1 cellular context compared by ENCODE assay signal in the genomic region with DNA sequence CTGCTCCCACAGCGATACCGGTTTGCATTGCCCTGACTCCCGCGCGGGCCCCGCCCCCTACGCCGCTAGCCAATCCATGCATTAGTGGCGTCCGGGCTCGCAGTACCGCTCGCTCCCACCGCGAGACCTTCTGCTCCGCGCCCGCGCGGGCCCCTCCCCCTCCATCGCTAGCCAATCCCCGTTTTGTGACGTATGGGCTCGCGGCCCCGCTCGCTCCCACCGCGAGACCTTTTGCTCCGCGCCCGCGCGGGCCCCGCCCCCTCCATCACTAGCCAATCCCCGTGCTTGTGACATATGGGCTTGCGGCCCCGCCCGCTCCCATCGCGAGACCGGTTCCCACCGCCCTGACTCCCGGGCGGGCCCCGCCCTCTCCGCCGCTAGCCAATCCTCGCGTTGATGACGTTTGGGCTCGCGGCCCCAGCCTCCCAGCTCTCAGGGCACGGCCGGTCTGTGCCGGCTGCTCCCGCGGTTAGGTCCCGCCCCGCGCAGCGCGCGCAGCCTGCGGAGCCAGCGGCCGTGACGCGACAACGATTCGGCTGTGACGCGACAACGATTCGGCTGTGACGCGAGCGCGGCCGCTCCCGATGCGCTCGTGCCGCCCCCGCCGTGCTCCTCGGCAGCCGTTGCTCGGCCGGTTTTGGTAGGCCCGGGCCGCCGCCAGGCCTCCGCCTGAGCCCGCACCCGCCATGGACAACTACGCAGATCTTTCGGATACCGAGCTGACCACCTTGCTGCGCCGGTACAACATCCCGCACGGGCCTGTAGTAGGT.
TF ChIP-seq lines count a peak whose summit lies in the region.

Gene EMD, plus strand, starts transcription at position 497 of the 770 bp plus-strand sequence. Its CDS starts 190 bp downstream, at position 687.

TF ChIP-seq in GM12878, 131 proteins besides CTCF, POLR2A, EP300 and RAD21 (continued from another document and continues in another):
- TF ChIP-seq, protein P1, sequence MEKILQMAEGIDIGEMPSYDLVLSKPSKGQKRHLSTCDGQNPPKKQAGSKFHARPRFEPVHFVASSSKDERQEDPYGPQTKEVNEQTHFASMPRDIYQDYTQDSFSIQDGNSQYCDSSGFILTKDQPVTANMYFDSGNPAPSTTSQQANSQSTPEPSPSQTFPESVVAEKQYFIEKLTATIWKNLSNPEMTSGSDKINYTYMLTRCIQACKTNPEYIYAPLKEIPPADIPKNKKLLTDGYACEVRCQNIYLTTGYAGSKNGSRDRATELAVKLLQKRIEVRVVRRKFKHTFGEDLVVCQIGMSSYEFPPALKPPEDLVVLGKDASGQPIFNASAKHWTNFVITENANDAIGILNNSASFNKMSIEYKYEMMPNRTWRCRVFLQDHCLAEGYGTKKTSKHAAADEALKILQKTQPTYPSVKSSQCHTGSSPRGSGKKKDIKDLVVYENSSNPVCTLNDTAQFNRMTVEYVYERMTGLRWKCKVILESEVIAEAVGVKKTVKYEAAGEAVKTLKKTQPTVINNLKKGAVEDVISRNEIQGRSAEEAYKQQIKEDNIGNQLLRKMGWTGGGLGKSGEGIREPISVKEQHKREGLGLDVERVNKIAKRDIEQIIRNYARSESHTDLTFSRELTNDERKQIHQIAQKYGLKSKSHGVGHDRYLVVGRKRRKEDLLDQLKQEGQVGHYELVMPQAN (conservative IDR thresholded peaks at IDR 0.05) = 0 out of 2 replicates have a peak, but pooled peaks have one; percentile 61
- TF ChIP-seq ZNF207 (IDR thresholded peaks at IDR 0.05; ENCODE audit: borderline replicate concordance) (0 out of 2 replicates have a peak, but pooled peaks have one; percentile 75), RBBP5 (conservative IDR thresholded peaks at IDR 0.05) (no peak), KDM1A (IDR thresholded peaks at IDR 0.05; ENCODE audit: borderline replicate concordance) (no peak), SUPT20H (IDR thresholded peaks at IDR 0.05; ENCODE audit: borderline replicate concordance, control insufficient read depth, low read depth, low read length) (no peak), TCF3 (IDR thresholded peaks at IDR 0.05; ENCODE audit: borderline replicate concordance, insufficient read depth, low read depth, low read length) (0 out of 2 replicates have a peak, but pooled peaks have one; percentile 21), MTA2 (IDR thresholded peaks at IDR 0.05; ENCODE audit: low read depth) (no peak), ZNF217 (IDR thresholded peaks at IDR 0.05) (no peak), DPF2 (IDR thresholded peaks at IDR 0.05) (no peak), IKZF1 (conservative IDR thresholded peaks at IDR 0.05) (no peak; the same call in 1 of the 2 replicates), BRCA1 (IDR thresholded peaks at IDR 0.05; ENCODE audit: low read depth, low read length) (peak; percentile 79), TAF1 (IDR thresholded peaks at IDR 0.05; ENCODE audit: borderline replicate concordance, low read depth, low read length) (no peak), BMI1 (IDR thresholded peaks at IDR 0.05; ENCODE audit: borderline replicate concordance) (no peak), ELK1 (IDR thresholded peaks at IDR 0.05; ENCODE audit: low read depth, low read length) (no peak), SREBF2 (IDR thresholded peaks at IDR 0.05; ENCODE audit: low read length) (peak; percentile 57), TBL1XR1 (IDR thresholded peaks at IDR 0.05; ENCODE audit: low read depth, low read length) (no peak), NFYA (IDR thresholded peaks at IDR 0.05; ENCODE audit: borderline replicate concordance, low read depth, low read length) (no peak), BHLHE40 (IDR thresholded peaks at IDR 0.05; ENCODE audit: borderline replicate concordance in 1 of 2, low read depth in 2 of 2, low read length in 1 of 2) (peak; percentile 37 to 92; a peak in 3 of 4 replicates), IKZF2 (IDR thresholded peaks at IDR 0.05) (no peak), MTA3 (IDR thresholded peaks at IDR 0.05; ENCODE audit: borderline replicate concordance, low read length) (no peak), HCFC1 (IDR thresholded peaks at IDR 0.05; ENCODE audit: low read length) (no peak; the same call in 1 of the 2 replicates), KLF5 (IDR thresholded peaks at IDR 0.05; ENCODE audit: partially characterized antibody) (no peak), SMARCA5 (IDR thresholded peaks at IDR 0.05) (0 out of 2 replicates have a peak, but pooled peaks have one; percentile 29), GATAD2B (conservative IDR thresholded peaks at IDR 0.05; ENCODE audit: low read depth) (peak; percentile 72), CHD1 (IDR thresholded peaks at IDR 0.05; ENCODE audit: low read depth, low read length) (no peak), STAT3 (IDR thresholded peaks at IDR 0.05; ENCODE audit: low read depth, low read length) (no peak), HDGF (IDR thresholded peaks at IDR 0.05) (peak; percentile 91), PAX5 (IDR thresholded peaks at IDR 0.05; ENCODE audit: borderline replicate concordance, low read depth, low read length) (peak; percentile 91), ZZZ3 (IDR thresholded peaks at IDR 0.05; ENCODE audit: control insufficient read depth, insufficient read length, low read depth) (no peak), SP1 (IDR thresholded peaks at IDR 0.05; ENCODE audit: low read depth, low read length) (no peak), POU2F2 (IDR thresholded peaks at IDR 0.05; ENCODE audit: borderline replicate concordance, low read depth, low read length) (no peak; the same call in 2 of the 3 replicates), PML (IDR thresholded peaks at IDR 0.05; ENCODE audit: low read length) (no peak), ZSCAN29 (IDR thresholded peaks at IDR 0.05) (no peak), SREBF1 (IDR thresholded peaks at IDR 0.05; ENCODE audit: low read length) (no peak), CHD2 (IDR thresholded peaks at IDR 0.05; ENCODE audit: borderline replicate concordance, low read depth, low read length) (peak; percentile 98), RB1 (IDR thresholded peaks at IDR 0.05; ENCODE audit: borderline replicate concordance) (no peak; the same call in 1 of the 2 replicates), HDAC2 (IDR thresholded peaks at IDR 0.05) (no peak), CUX1 (IDR thresholded peaks at IDR 0.05; ENCODE audit: insufficient replicate concordance, low read depth, low read length) (no peak)
- TF ChIP-seq, protein P2, sequence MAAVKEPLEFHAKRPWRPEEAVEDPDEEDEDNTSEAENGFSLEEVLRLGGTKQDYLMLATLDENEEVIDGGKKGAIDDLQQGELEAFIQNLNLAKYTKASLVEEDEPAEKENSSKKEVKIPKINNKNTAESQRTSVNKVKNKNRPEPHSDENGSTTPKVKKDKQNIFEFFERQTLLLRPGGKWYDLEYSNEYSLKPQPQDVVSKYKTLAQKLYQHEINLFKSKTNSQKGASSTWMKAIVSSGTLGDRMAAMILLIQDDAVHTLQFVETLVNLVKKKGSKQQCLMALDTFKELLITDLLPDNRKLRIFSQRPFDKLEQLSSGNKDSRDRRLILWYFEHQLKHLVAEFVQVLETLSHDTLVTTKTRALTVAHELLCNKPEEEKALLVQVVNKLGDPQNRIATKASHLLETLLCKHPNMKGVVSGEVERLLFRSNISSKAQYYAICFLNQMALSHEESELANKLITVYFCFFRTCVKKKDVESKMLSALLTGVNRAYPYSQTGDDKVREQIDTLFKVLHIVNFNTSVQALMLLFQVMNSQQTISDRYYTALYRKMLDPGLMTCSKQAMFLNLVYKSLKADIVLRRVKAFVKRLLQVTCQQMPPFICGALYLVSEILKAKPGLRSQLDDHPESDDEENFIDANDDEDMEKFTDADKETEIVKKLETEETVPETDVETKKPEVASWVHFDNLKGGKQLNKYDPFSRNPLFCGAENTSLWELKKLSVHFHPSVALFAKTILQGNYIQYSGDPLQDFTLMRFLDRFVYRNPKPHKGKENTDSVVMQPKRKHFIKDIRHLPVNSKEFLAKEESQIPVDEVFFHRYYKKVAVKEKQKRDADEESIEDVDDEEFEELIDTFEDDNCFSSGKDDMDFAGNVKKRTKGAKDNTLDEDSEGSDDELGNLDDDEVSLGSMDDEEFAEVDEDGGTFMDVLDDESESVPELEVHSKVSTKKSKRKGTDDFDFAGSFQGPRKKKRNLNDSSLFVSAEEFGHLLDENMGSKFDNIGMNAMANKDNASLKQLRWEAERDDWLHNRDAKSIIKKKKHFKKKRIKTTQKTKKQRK (IDR thresholded peaks at IDR 0.05; ENCODE audit: low read depth, low read length) = no peak
- TF ChIP-seq, protein P3, sequence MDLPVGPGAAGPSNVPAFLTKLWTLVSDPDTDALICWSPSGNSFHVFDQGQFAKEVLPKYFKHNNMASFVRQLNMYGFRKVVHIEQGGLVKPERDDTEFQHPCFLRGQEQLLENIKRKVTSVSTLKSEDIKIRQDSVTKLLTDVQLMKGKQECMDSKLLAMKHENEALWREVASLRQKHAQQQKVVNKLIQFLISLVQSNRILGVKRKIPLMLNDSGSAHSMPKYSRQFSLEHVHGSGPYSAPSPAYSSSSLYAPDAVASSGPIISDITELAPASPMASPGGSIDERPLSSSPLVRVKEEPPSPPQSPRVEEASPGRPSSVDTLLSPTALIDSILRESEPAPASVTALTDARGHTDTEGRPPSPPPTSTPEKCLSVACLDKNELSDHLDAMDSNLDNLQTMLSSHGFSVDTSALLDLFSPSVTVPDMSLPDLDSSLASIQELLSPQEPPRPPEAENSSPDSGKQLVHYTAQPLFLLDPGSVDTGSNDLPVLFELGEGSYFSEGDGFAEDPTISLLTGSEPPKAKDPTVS (IDR thresholded peaks at IDR 0.05; ENCODE audit: low read depth, low read length) = no peak
- TF ChIP-seq, protein P4, sequence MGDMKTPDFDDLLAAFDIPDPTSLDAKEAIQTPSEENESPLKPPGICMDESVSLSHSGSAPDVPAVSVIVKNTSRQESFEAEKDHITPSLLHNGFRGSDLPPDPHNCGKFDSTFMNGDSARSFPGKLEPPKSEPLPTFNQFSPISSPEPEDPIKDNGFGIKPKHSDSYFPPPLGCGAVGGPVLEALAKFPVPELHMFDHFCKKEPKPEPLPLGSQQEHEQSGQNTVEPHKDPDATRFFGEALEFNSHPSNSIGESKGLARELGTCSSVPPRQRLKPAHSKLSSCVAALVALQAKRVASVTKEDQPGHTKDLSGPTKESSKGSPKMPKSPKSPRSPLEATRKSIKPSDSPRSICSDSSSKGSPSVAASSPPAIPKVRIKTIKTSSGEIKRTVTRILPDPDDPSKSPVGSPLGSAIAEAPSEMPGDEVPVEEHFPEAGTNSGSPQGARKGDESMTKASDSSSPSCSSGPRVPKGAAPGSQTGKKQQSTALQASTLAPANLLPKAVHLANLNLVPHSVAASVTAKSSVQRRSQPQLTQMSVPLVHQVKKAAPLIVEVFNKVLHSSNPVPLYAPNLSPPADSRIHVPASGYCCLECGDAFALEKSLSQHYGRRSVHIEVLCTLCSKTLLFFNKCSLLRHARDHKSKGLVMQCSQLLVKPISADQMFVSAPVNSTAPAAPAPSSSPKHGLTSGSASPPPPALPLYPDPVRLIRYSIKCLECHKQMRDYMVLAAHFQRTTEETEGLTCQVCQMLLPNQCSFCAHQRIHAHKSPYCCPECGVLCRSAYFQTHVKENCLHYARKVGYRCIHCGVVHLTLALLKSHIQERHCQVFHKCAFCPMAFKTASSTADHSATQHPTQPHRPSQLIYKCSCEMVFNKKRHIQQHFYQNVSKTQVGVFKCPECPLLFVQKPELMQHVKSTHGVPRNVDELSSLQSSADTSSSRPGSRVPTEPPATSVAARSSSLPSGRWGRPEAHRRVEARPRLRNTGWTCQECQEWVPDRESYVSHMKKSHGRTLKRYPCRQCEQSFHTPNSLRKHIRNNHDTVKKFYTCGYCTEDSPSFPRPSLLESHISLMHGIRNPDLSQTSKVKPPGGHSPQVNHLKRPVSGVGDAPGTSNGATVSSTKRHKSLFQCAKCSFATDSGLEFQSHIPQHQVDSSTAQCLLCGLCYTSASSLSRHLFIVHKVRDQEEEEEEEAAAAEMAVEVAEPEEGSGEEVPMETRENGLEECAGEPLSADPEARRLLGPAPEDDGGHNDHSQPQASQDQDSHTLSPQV (IDR thresholded peaks at IDR 0.05) = no peak
- TF ChIP-seq, protein P5, sequence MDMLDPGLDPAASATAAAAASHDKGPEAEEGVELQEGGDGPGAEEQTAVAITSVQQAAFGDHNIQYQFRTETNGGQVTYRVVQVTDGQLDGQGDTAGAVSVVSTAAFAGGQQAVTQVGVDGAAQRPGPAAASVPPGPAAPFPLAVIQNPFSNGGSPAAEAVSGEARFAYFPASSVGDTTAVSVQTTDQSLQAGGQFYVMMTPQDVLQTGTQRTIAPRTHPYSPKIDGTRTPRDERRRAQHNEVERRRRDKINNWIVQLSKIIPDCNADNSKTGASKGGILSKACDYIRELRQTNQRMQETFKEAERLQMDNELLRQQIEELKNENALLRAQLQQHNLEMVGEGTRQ (IDR thresholded peaks at IDR 0.05; ENCODE audit: borderline replicate concordance, low read depth, low read length) = no peak
